31 cellular contexts compared by ENCODE assay signal in genomic region chr3:174710622-174711021, GRCh38.
DNase-seq lines count a peak whose midpoint lies in the region; ATAC-seq and TF ChIP-seq lines count a peak whose summit lies in the region.
"Had no signal": no experiment of that assay in that cellular context is flagged by ENCODE, and none has a peak within 500 bp of the region (broad histone marks: within the 10 kb centered on the region; RNA-seq: fewer than 3 reads in every experiment).

No MANE protein-coding gene starts in this region.

- no peak overlapping the region for H2AK5ac ChIP-seq in mesendoderm (ENCODE audit: low read length)

- H3K4me1 Mint-ChIP-seq in endodermal cell (no peaks in the 10 kb centered on the region), T-cell (no peaks in the 10 kb centered on the region)
- H3K4me1 Mint-ChIP-seq: activated CD8-positive, alpha-beta memory T cell treated with anti-CD3 and anti-CD28 coated beads, Interleukin-2, amount 10 ng/mL, durations not matched to agents 7 days and 5 days; central memory CD8-positive, alpha-beta T cell; IgD-negative memory B cell; immature natural killer cell; mesothelial cell of epicardium; naive B cell; stimulated activated effector memory CD8-positive, alpha-beta T cell treated with anti-CD3 and anti-CD28 coated beads, Interleukin-12 subunit alpha, Interleukin-12 subunit beta, amount 100 ng/mL, for 72 hours had no signal

- POLR2A ChIA-PET in T-cell (lab: Charles Lee) = no interaction called here

- H2BK120ac ChIP-seq in mesendoderm (ENCODE audit: low read depth, low read length) = no peak overlapping the region

- no peaks in the 10 kb centered on the region for H3K36me3 Mint-ChIP-seq in endodermal cell (ENCODE audit: low read depth)
- no peaks in the 10 kb centered on the region for H3K36me3 Mint-ChIP-seq in T-cell
- H3K36me3 Mint-ChIP-seq: activated CD8-positive, alpha-beta memory T cell treated with anti-CD3 and anti-CD28 coated beads, Interleukin-2, amount 10 ng/mL, durations not matched to agents 7 days and 5 days; IgD-negative memory B cell; immature natural killer cell; mesothelial cell of epicardium; naive B cell; stimulated activated effector memory CD8-positive, alpha-beta T cell treated with anti-CD3 and anti-CD28 coated beads, Interleukin-12 subunit alpha, Interleukin-12 subunit beta, amount 100 ng/mL, for 72 hours had no signal

- no peak overlapping the region for H3K23ac ChIP-seq in mesendoderm (ENCODE audit: low read length)

- no peaks in the 10 kb centered on the region for H3K79me1 ChIP-seq in mesendoderm (ENCODE audit: low read length)

- no peaks in the 10 kb centered on the region for H3K79me2 ChIP-seq in mesendoderm (ENCODE audit: control insufficient read depth, insufficient read depth, low read length)

- H3K9me3 Mint-ChIP-seq in endodermal cell (peaks cover 4% of the 10 kb centered on the region), T-cell (peaks cover 0 to 6% (median 0%) of the 10 kb centered on the region in 3 donors)
- H3K9me3 Mint-ChIP-seq: central memory CD8-positive, alpha-beta T cell; stimulated activated effector memory CD8-positive, alpha-beta T cell treated with anti-CD3 and anti-CD28 coated beads, Interleukin-12 subunit alpha, Interleukin-12 subunit beta, amount 100 ng/mL, for 72 hours had no signal

- H3K27me3 Mint-ChIP-seq in endodermal cell (ENCODE audit: insufficient read depth) (no peaks in the 10 kb centered on the region), T-cell (no peaks in the 10 kb centered on the region)
- H3K27me3 Mint-ChIP-seq: activated CD8-positive, alpha-beta memory T cell treated with anti-CD3 and anti-CD28 coated beads, Interleukin-2, amount 10 ng/mL, durations not matched to agents 7 days and 5 days; central memory CD8-positive, alpha-beta T cell; IgD-negative memory B cell; naive B cell had no signal

- no peak overlapping the region for H3K9ac ChIP-seq in endodermal cell (ENCODE audit: extremely low read depth, low read length, poor library complexity, severe bottlenecking)
- no peak overlapping the region for H3K9ac ChIP-seq in mesendoderm (ENCODE audit: low read length)

- DNase-seq in EL (peak; percentile 1), SW480 (ENCODE audit: low spot score) (peak; percentile 42), endodermal cell (peak; percentile 40), mesendoderm (peak; percentile 28), GM13977 (ENCODE audit: low spot score) (no peak), iPS-NIHi11 (ENCODE audit: low spot score) (no peak), T-cell (no peak)
- DNase-seq: activated CD4-positive, CD25-positive, alpha-beta regulatory T cell; activated CD8-positive, alpha-beta memory T cell treated with anti-CD3 and anti-CD28 coated beads, Interleukin-2, amount 10 ng/mL, durations not matched to agents 7 days and 5 days; activated naive CD4-positive, alpha-beta T cell treated with anti-CD3 and anti-CD28 coated beads for 36 hours; activated T-cell treated with anti-CD3 and anti-CD28 coated beads, Interleukin-2, amount 50 U/mL, for 72 hours; amygdala; GOT3; immature natural killer cell; naive B cell; NCI-H1105; NCI-H2029; NCI-H526; Peyer's patch; right lobe of liver; stimulated activated CD4-positive, alpha-beta T cell treated with anti-CD3 and anti-CD28 coated beads, Interleukin-4, amount 100 ng/mL, for 24 hours; substantia nigra; T-helper 1 cell; upper lobe of left lung had no signal

- H3K4me2 ChIP-seq in mesendoderm (ENCODE audit: low read length) = no peak overlapping the region

- no peaks in the 10 kb centered on the region for H3K36me3 ChIP-seq in endodermal cell (ENCODE audit: control insufficient read depth, insufficient read depth, low read length)
- H3K36me3 ChIP-seq in mesendoderm (ENCODE audit: control insufficient read depth, insufficient read depth, low read length) = no peaks in the 10 kb centered on the region
- H3K36me3 ChIP-seq: neutrophil, Peyer's patch, right lobe of liver, SJSA1, upper lobe of left lung had no signal

- no peak overlapping the region for H3K27ac ChIP-seq in endodermal cell (ENCODE audit: low read depth, low read length)
- no peak overlapping the region for H3K27ac ChIP-seq in mesendoderm (ENCODE audit: low read depth, low read length)
- H3K27ac ChIP-seq: neutrophil, Peyer's patch, right lobe of liver, SJSA1, upper lobe of left lung had no signal

- no peak overlapping the region for H3K56ac ChIP-seq in mesendoderm (ENCODE audit: low read length)

- H3K27ac Mint-ChIP-seq in endodermal cell (no peak overlapping the region), T-cell (no peak overlapping the region)
- H3K27ac Mint-ChIP-seq: activated CD8-positive, alpha-beta memory T cell treated with anti-CD3 and anti-CD28 coated beads, Interleukin-2, amount 10 ng/mL, durations not matched to agents 7 days and 5 days; activated naive CD4-positive, alpha-beta T cell treated with anti-CD3 and anti-CD28 coated beads for 36 hours; activated T-cell treated with anti-CD3 and anti-CD28 coated beads, Interleukin-2, amount 50 U/mL, for 72 hours; IgD-negative memory B cell; immature natural killer cell; mesothelial cell of epicardium; naive B cell; stimulated activated effector memory CD8-positive, alpha-beta T cell treated with anti-CD3 and anti-CD28 coated beads, Interleukin-12 subunit alpha, Interleukin-12 subunit beta, amount 100 ng/mL, for 72 hours had no signal

- WGBS in endodermal cell (ENCODE audit: insufficient coverage in 1 of 2, insufficient read length in 1 of 2), 2 experiments = 90 to 91% methylated on average over 1 to 2 of the region's 2 CpGs
- no CpG with 5 or more reads among the region's 2 CpGs for WGBS in mesendoderm (ENCODE audit: extremely low coverage, insufficient coverage, low lambda C conversion rate)

- H3K4me3 ChIP-seq in endodermal cell (ENCODE audit: low read length) = no peak overlapping the region
- H3K4me3 ChIP-seq in mesendoderm (ENCODE audit: low read length) = no peak overlapping the region
- H3K4me3 ChIP-seq: Peyer's patch, right lobe of liver, SJSA1, upper lobe of left lung had no signal

- no peaks in the 10 kb centered on the region for H3K9me3 ChIP-seq in endodermal cell (ENCODE audit: control insufficient read depth, low read length)
- H3K9me3 ChIP-seq: neutrophil, Peyer's patch, right lobe of liver, SJSA1, upper lobe of left lung had no signal

- no peak overlapping the region for H3K4ac ChIP-seq in mesendoderm (ENCODE audit: low read depth, low read length)

- no peak overlapping the region for H4K8ac ChIP-seq in mesendoderm (ENCODE audit: low read depth, low read length)

- no peak for ATAC-seq in T-cell (replicated peaks in 1 of 4)
- ATAC-seq: activated CD8-positive, alpha-beta memory T cell treated with anti-CD3 and anti-CD28 coated beads, Interleukin-2, amount 10 ng/mL, durations not matched to agents 7 days and 5 days; activated T-cell treated with anti-CD3 and anti-CD28 coated beads, Interleukin-2, amount 50 U/mL, for 72 hours; left lobe of liver; right lobe of liver; stimulated activated effector memory CD8-positive, alpha-beta T cell treated with anti-CD3 and anti-CD28 coated beads, Interleukin-12 subunit alpha, Interleukin-12 subunit beta, amount 100 ng/mL, for 72 hours had no signal

- CTCF ChIA-PET in T-cell (lab: Charles Lee) = no interaction called here

- no peak overlapping the region for H2BK5ac ChIP-seq in mesendoderm (ENCODE audit: low read length)

- no peak overlapping the region for H3K18ac ChIP-seq in mesendoderm (ENCODE audit: low read length)

- in situ Hi-C loops in GM13977 (cut with MboI; ENCODE audit: low pct_unique_long_range_greater_than_20kb, low sequenced_read_pairs, unreplicated experiment) = no loop called here

- H3K4me3 Mint-ChIP-seq in endodermal cell (no peak overlapping the region), T-cell (no peak overlapping the region)
- H3K4me3 Mint-ChIP-seq: activated CD8-positive, alpha-beta memory T cell treated with anti-CD3 and anti-CD28 coated beads, Interleukin-2, amount 10 ng/mL, durations not matched to agents 7 days and 5 days; activated naive CD4-positive, alpha-beta T cell treated with anti-CD3 and anti-CD28 coated beads for 36 hours; activated T-cell treated with anti-CD3 and anti-CD28 coated beads, Interleukin-2, amount 50 U/mL, for 72 hours; central memory CD8-positive, alpha-beta T cell; IgD-negative memory B cell; immature natural killer cell; mesothelial cell of epicardium; stimulated activated effector memory CD8-positive, alpha-beta T cell treated with anti-CD3 and anti-CD28 coated beads, Interleukin-12 subunit alpha, Interleukin-12 subunit beta, amount 100 ng/mL, for 72 hours had no signal

- TF ChIP-seq CTCF in endodermal cell (conservative IDR thresholded peaks at IDR 0.05) = no peak
- no peak for TF ChIP-seq CTCF in GM13977 (IDR thresholded peaks at IDR 0.05; ENCODE audit: extremely low read depth, insufficient read depth, missing control alignments)

- no peaks in the 10 kb centered on the region for H3K27me3 ChIP-seq in endodermal cell (ENCODE audit: control insufficient read depth, insufficient read depth, low read length, poor library complexity, severe bottlenecking)
- H3K27me3 ChIP-seq in mesendoderm (ENCODE audit: insufficient read depth, low read length, poor library complexity) = no peaks in the 10 kb centered on the region
- H3K27me3 ChIP-seq: neutrophil, Peyer's patch, right lobe of liver, SJSA1, upper lobe of left lung had no signal

- H4K5ac ChIP-seq in mesendoderm (ENCODE audit: low read length) = no peak overlapping the region

- H3K4me1 ChIP-seq in endodermal cell (ENCODE audit: control insufficient read depth, insufficient read depth, low read length) = no peaks in the 10 kb centered on the region
- no peaks in the 10 kb centered on the region for H3K4me1 ChIP-seq in mesendoderm (ENCODE audit: control insufficient read depth, low read depth, low read length)
- H3K4me1 ChIP-seq: Peyer's patch, right lobe of liver, SJSA1, upper lobe of left lung had no signal

- H2BK15ac ChIP-seq in mesendoderm (replicated peaks; ENCODE audit: low read depth) = no peak overlapping the region

Comparison
In these comparisons a context has a peak if more than half of its experiments do, and no peak if none do; other contexts are left out.
1. DNase-seq: peak in EL (single experiment), SW480 (single experiment), endodermal cell (single experiment) and mesendoderm (single experiment); none in GM13977 (single experiment), iPS-NIHi11 (single experiment) and T-cell (0 of 34).